8 cellular contexts compared by ENCODE assay signal in genomic region chr10:91907914-91908357, GRCh38. TPM values are rescaled to one million over a fixed set of nuclear protein-coding genes. Genes with fewer than 3 reads are reported as not detected.
DNase-seq lines count a peak whose midpoint lies in the region; ATAC-seq and TF ChIP-seq lines count a peak whose summit lies in the region.

No MANE protein-coding gene starts in this region.

- peak overlapping the region; percentile 82 for H4K8ac ChIP-seq in mesenchymal stem cell (ENCODE audit: low read length)

- H3K18ac ChIP-seq in mesenchymal stem cell (ENCODE audit: low read depth in 1 of 2, low read length in 2 of 2) = peak overlapping the region; percentile 89 to 93

- H3K9ac ChIP-seq in Loucy (ENCODE audit: low read depth, low read length, poor library complexity, severe bottlenecking) (peak overlapping the region; percentile 75), mesenchymal stem cell (ENCODE audit: low read length) (peak overlapping the region; percentile 59)

- H3K23ac ChIP-seq in mesenchymal stem cell (ENCODE audit: low read length in 2 of 2) = peak overlapping the region in 1 of 2 experiments; percentile 89

- H3K4ac ChIP-seq in mesenchymal stem cell (ENCODE audit: low read depth in 1 of 2, low read length in 2 of 2) = peak overlapping the region; percentile 73 to 97

- H2AK5ac ChIP-seq in mesenchymal stem cell (ENCODE audit: low read length, severe bottlenecking) = no peak overlapping the region

- DNase-seq in choroid plexus epithelial cell (ENCODE audit: low read depth) = no peak
- DNase-seq in mesenchymal stem cell = peak; percentile 52
- no peak for DNase-seq in NK-92 (lab: John Stamatoyannopoulos, UW; ENCODE audit: unreplicated experiment)
- no peak for DNase-seq in HK-2 (ENCODE audit: unreplicated experiment)

- peaks cover 6% of the 10 kb centered on the region; the same call in 1 of the 2 replicates for H3F3A ChIP-seq in Loucy (ENCODE audit: low read depth)

- H3K9me3 ChIP-seq in Loucy (ENCODE audit: insufficient read depth, low read depth, low read length) (no peaks in the 10 kb centered on the region), mesenchymal stem cell (ENCODE audit: control insufficient read depth, low read length) (no peaks in the 10 kb centered on the region)

- no peaks in the 10 kb centered on the region for H4K20me1 ChIP-seq in Loucy (ENCODE audit: insufficient read depth, low read length, poor library complexity, severe bottlenecking)

- peak; percentile 17 for TF ChIP-seq POLR2A in GM18526 (IDR thresholded peaks at IDR 0.05; ENCODE audit: extremely low read depth, insufficient read length)

- H3K36me3 ChIP-seq in Loucy (ENCODE audit: insufficient read depth, low read length) (no peaks in the 10 kb centered on the region), mesenchymal stem cell (ENCODE audit: control insufficient read depth in 1 of 2, insufficient read depth in 2 of 2, low read depth in 1 of 2, low read length in 2 of 2) (no peaks in the 10 kb centered on the region)

- H2AFZ ChIP-seq in Loucy (ENCODE audit: low read length) (peak overlapping the region; percentile 94), mesenchymal stem cell (ENCODE audit: low read depth, low read length) (peak overlapping the region; percentile 94)

- peaks cover 16% of the 10 kb centered on the region for H3K79me2 ChIP-seq in Loucy (ENCODE audit: insufficient read depth, low read length)

- no peak for ATAC-seq in GM19467 (IDR thresholded peaks at IDR 0.05; ENCODE audit: unreplicated experiment)
- no peak for ATAC-seq in HG03565 (IDR thresholded peaks at IDR 0.05; ENCODE audit: unreplicated experiment)

- no peak overlapping the region for H2BK5ac ChIP-seq in mesenchymal stem cell (ENCODE audit: low read depth, low read length, poor library complexity, severe bottlenecking)

- no peaks in the 10 kb centered on the region for H3K27me3 ChIP-seq in Loucy (ENCODE audit: insufficient read depth, low read length, poor library complexity, severe bottlenecking)
- H3K27me3 ChIP-seq in mesenchymal stem cell (ENCODE audit: control insufficient read depth in 1 of 2, insufficient read depth in 1 of 2, low read length in 2 of 2) = no peaks in the 10 kb centered on the region

- H3K4me1 ChIP-seq in Loucy (ENCODE audit: insufficient read depth, low read length, poor library complexity, severe bottlenecking) (peaks cover 17% of the 10 kb centered on the region), mesenchymal stem cell (ENCODE audit: control insufficient read depth, insufficient read depth, low read depth, low read length) (peaks cover 10% of the 10 kb centered on the region)

- WGBS in mesenchymal stem cell = 4% methylated on average over 19 of the region's 20 CpGs

- peak overlapping the region; percentile 4 to 95 for H3K14ac ChIP-seq in mesenchymal stem cell (ENCODE audit: low read length in 2 of 2)

- no peak overlapping the region for H3K27ac ChIP-seq in mesenchymal stem cell (ENCODE audit: low read length, poor library complexity, severe bottlenecking)

- H3K79me1 ChIP-seq in mesenchymal stem cell (replicated peaks; ENCODE audit: low read length, poor library complexity, severe bottlenecking) = peaks cover 7% of the 10 kb centered on the region

- peak overlapping the region; percentile 89 for H3K4me2 ChIP-seq in Loucy (ENCODE audit: low read depth, low read length, poor library complexity, severe bottlenecking)
- H3K4me2 ChIP-seq in mesenchymal stem cell (ENCODE audit: low read length, poor library complexity, severe bottlenecking) = peak overlapping the region; percentile 98

- peak overlapping the region; percentile 34 for H2BK120ac ChIP-seq in mesenchymal stem cell (ENCODE audit: low read depth, low read length)

- H4K91ac ChIP-seq in mesenchymal stem cell (ENCODE audit: low read length) = peak overlapping the region; percentile 50

- no peak for TF ChIP-seq CTCF in Loucy (conservative IDR thresholded peaks at IDR 0.05; ENCODE audit: low read length)
- TF ChIP-seq CTCF in choroid plexus epithelial cell (conservative IDR thresholded peaks at IDR 0.05; ENCODE audit: low read depth, low read length) = no peak

- peak overlapping the region in 1 of 2 experiments; percentile 71 for H2BK12ac ChIP-seq in mesenchymal stem cell (ENCODE audit: low read length in 2 of 2)

- H3K4me3 ChIP-seq in Loucy (ENCODE audit: low read length, poor library complexity, severe bottlenecking) (peak overlapping the region; percentile 85), choroid plexus epithelial cell (ENCODE audit: low read depth, low read length) (peak overlapping the region; percentile 68), mesenchymal stem cell (ENCODE audit: insufficient read depth in 1 of 2, low read depth in 1 of 2, low read length in 2 of 2) (peak overlapping the region; percentile 81 to 86)

- no peaks in the 10 kb centered on the region for H3K9me2 ChIP-seq in Loucy (replicated peaks; ENCODE audit: low read depth, low read length)

- H2BK15ac ChIP-seq in mesenchymal stem cell (ENCODE audit: low read depth, poor library complexity, severe bottlenecking) = peak overlapping the region; percentile 69

RNA-seq across cellular contexts. Expression of gene FGFBP3, which starts 1.4 kb away (rescaled TPM):
- polyA plus RNA-seq in mesenchymal stem cell (2013, experiment 1 of 2) = 3.7 TPM
- polyA plus RNA-seq in mesenchymal stem cell (2013, experiment 2 of 2) = 3.3 TPM

RNA-seq across cellular contexts. Expression of gene BTAF1, which starts 15.6 kb away (rescaled TPM):
- polyA plus RNA-seq in mesenchymal stem cell (2013, experiment 1 of 2) = 16.7 TPM
- 16.6 TPM for polyA plus RNA-seq in mesenchymal stem cell (2013, experiment 2 of 2)
